ENCODE assay signal across 21 cellular contexts in the genomic region with DNA sequence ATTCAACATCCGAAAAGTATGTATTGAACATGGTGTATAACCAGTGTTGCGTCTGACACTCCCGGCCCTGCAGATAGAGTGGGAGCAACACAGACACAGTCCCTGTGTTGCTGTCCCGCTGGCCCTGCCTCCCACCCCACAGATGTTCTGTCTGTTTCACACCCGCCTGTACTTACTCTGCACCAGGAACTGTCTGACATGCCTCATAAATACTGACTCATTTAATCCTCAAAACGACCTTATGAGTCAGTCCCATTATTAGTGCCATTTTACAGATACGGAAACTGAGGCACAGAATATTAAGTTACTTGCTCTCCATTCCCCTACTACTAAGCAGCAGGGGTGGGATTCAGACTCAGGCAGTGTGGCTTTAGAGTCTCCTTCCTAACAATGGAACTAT.
DNase-seq lines count a peak whose midpoint lies in the region; ATAC-seq, FAIRE-seq and TF ChIP-seq lines count a peak whose summit lies in the region.
"Had no signal": no experiment of that assay in that cellular context is flagged by ENCODE, and none has a peak within 500 bp of the region (broad histone marks: within the 10 kb centered on the region; RNA-seq: fewer than 3 reads in every experiment).

No MANE protein-coding gene starts in this region.

- no peak overlapping the region for H3K9ac ChIP-seq in IMR-90 (ENCODE audit: low read depth, low read length)
- H3K9ac ChIP-seq in astrocyte (ENCODE audit: low read length) = no peak overlapping the region

- POLR2A ChIA-PET in IMR-90 (lab: Charles Lee; ENCODE audit: unreplicated experiment) = no interaction called here

- no peak overlapping the region for H4K5ac ChIP-seq in IMR-90 (ENCODE audit: low read depth, low read length)

- 77% methylated on average over 4 of the region's 7 CpGs; no CpG with 5 or more reads in 1 of the 2 experiments for WGBS in IMR-90 (ENCODE audit: extremely low coverage in 2 of 2, insufficient read length in 1 of 2), 2 experiments

- no peak overlapping the region for H3K56ac ChIP-seq in IMR-90 (ENCODE audit: extremely low read depth, insufficient read depth, low read length)

- peaks cover 49% of the 10 kb centered on the region for H3K4me1 Mint-ChIP-seq in astrocyte (ENCODE audit: low read depth, unreplicated experiment)
- H3K4me1 Mint-ChIP-seq: CD4-positive, CD25-positive, alpha-beta regulatory T cell; CD8-positive, alpha-beta memory T cell had no signal

- no TSS peak for BruUV-seq in IMR-90 (replicated peaks; lab: Mats Ljungman, UMichigan)

- H2BK15ac ChIP-seq in IMR-90 (ENCODE audit: low read depth, low read length) = no peak overlapping the region

- H3K4me3 ChIP-seq in IMR-90 (ENCODE audit: insufficient read depth, low read depth, low read length) (no peak overlapping the region), astrocyte (ENCODE audit: insufficient read depth, low read depth, low read length) (no peak overlapping the region), choroid plexus epithelial cell (ENCODE audit: low read depth, low read length) (no peak overlapping the region)

- H2AFZ ChIP-seq in IMR-90 (replicated peaks; ENCODE audit: low read length, poor library complexity) (no peak overlapping the region), astrocyte (ENCODE audit: low read depth, low read length) (no peak overlapping the region)

- no peak overlapping the region for H4K8ac ChIP-seq in IMR-90 (ENCODE audit: low read depth in 2 of 2, low read length in 2 of 2)

- no peak overlapping the region for H3K18ac ChIP-seq in IMR-90 (ENCODE audit: low read depth, low read length)

- in situ Hi-C loops in IMR-90 (cut with MboI; ENCODE audit: low sequenced_read_pairs) (no loop called here), GM13977 (cut with MboI; ENCODE audit: low pct_unique_long_range_greater_than_20kb, low sequenced_read_pairs, unreplicated experiment) (no loop called here)

- H4K20me1 ChIP-seq in IMR-90 (ENCODE audit: insufficient read depth, low read length) (no peaks in the 10 kb centered on the region), astrocyte (ENCODE audit: insufficient read depth, low read length) (no peaks in the 10 kb centered on the region)

- H2AK5ac ChIP-seq in IMR-90 (ENCODE audit: low read depth, low read length) = peak overlapping the region; percentile 57

- no peak for TF ChIP-seq POLR2A in IMR-90 (IDR thresholded peaks at IDR 0.05; ENCODE audit: low read depth, low read length)

- TF ChIP-seq RAD21 in IMR-90 (IDR thresholded peaks at IDR 0.05; ENCODE audit: low read length) = no peak

- H3K9me3 ChIP-seq in IMR-90 (ENCODE audit: control insufficient read depth, insufficient read depth, low read length) = no peaks in the 10 kb centered on the region
- no peaks in the 10 kb centered on the region for H3K9me3 ChIP-seq in astrocyte (ENCODE audit: insufficient read depth, low read depth, low read length)
- H3K9me3 ChIP-seq: BE2C had no signal

- H3K27ac ChIP-seq in IMR-90 (ENCODE audit: insufficient read depth, low read length) (no peak overlapping the region), astrocyte (ENCODE audit: low read depth, low read length) (no peak overlapping the region), foreskin keratinocyte (no peak overlapping the region)

- no peak overlapping the region for H3K23ac ChIP-seq in IMR-90 (ENCODE audit: low read depth, low read length)

- H4K91ac ChIP-seq in IMR-90 (ENCODE audit: insufficient read depth, low read depth, low read length) = no peak overlapping the region

- H3K14ac ChIP-seq in IMR-90 (replicated peaks; ENCODE audit: low read depth, low read length) = no peak overlapping the region

- peaks cover 15% of the 10 kb centered on the region for H3K9me1 ChIP-seq in IMR-90 (ENCODE audit: insufficient read depth, low read length)

- peak overlapping the region; percentile 73 for H3K27ac Mint-ChIP-seq in astrocyte (ENCODE audit: unreplicated experiment)
- H3K27ac Mint-ChIP-seq: CD4-positive, CD25-positive, alpha-beta regulatory T cell; CD8-positive, alpha-beta memory T cell had no signal

- CTCF ChIA-PET in IMR-90 (lab: Yijun Ruan, JAX) = interaction anchor here (0.6 kb wide), 1 partner anchor 32 kb away, joined by 3 read pairs; no protein-coding TSS in a partner anchor

- H2BK20ac ChIP-seq in IMR-90 (ENCODE audit: low read depth, low read length) = no peak overlapping the region; the same call in 1 of the 2 replicates

- intact Hi-C loops in IMR-90 (cut with micrococcal nuclease) = no loop called here

- no peak for FAIRE-seq in astrocyte (lab: Jason Lieb, UNC)
- FAIRE-seq: GM12892, HepG2 had no signal

- peaks cover 8% of the 10 kb centered on the region for H3K36me3 Mint-ChIP-seq in astrocyte (ENCODE audit: low read depth, unreplicated experiment)
- H3K36me3 Mint-ChIP-seq: CD4-positive, CD25-positive, alpha-beta regulatory T cell; CD8-positive, alpha-beta memory T cell had no signal

- H3K79me2 ChIP-seq in astrocyte (ENCODE audit: insufficient read depth, low read length) = no peaks in the 10 kb centered on the region

- no peak overlapping the region for H2BK5ac ChIP-seq in IMR-90 (ENCODE audit: low read depth, low read length, poor library complexity, severe bottlenecking)

- no peak for DNase-seq in IMR-90
- no peak for DNase-seq in astrocyte (ENCODE audit: low read depth)
- peak; percentile 15 for DNase-seq in choroid plexus epithelial cell (ENCODE audit: low read depth)
- peak in 1 of 2 donors; percentile 29 for DNase-seq in foreskin keratinocyte
- no peak for DNase-seq in AG08396 (ENCODE audit: low spot score)
- no peak for DNase-seq in activated T-cell treated with anti-CD3 and anti-CD28 coated beads for 4 hours
- no peak for DNase-seq in activated CD4-positive, CD25-positive, alpha-beta regulatory T cell treated with anti-CD3 and anti-CD28 coated beads, Interleukin-2, amount 50 U/mL, for 72 hours
- DNase-seq in GM13977 (ENCODE audit: low spot score) = no peak
- DNase-seq: BE2C; C1 segment of cervical spinal cord; CD4-positive, CD25-positive, alpha-beta regulatory T cell; CD8-positive, alpha-beta memory T cell; COR-L47; DMS 273 treated with DMSO at 0.1 percent for 48 hours; DMS53; DND-41; GDM1; GOT3; H7 had no signal

- no peaks in the 10 kb centered on the region for H3K27me3 ChIP-seq in IMR-90 (ENCODE audit: control insufficient read depth, insufficient read depth, low read length)
- H3K27me3 ChIP-seq in astrocyte (ENCODE audit: insufficient read depth, low read length) = no peaks in the 10 kb centered on the region
- H3K27me3 ChIP-seq in foreskin keratinocyte = no peaks in the 10 kb centered on the region

- no peaks in the 10 kb centered on the region for H3K27me3 Mint-ChIP-seq in astrocyte (ENCODE audit: low read depth, unreplicated experiment)

- no peak overlapping the region for H3K4ac ChIP-seq in IMR-90 (ENCODE audit: low read depth, low read length)

- no peak overlapping the region for H3K4me3 Mint-ChIP-seq in astrocyte (ENCODE audit: unreplicated experiment)
- H3K4me3 Mint-ChIP-seq: CD4-positive, CD25-positive, alpha-beta regulatory T cell; CD8-positive, alpha-beta memory T cell had no signal

- TF ChIP-seq CTCF in IMR-90 (conservative IDR thresholded peaks at IDR 0.05; ENCODE audit: low read depth, low read length) (no peak), astrocyte (IDR thresholded peaks at IDR 0.05; ENCODE audit: insufficient read depth, low read depth, low read length) (no peak), choroid plexus epithelial cell (conservative IDR thresholded peaks at IDR 0.05; ENCODE audit: low read depth, low read length) (no peak), foreskin keratinocyte (conservative IDR thresholded peaks at IDR 0.05) (no peak), GM13977 (IDR thresholded peaks at IDR 0.05; ENCODE audit: extremely low read depth, insufficient read depth, missing control alignments) (no peak)

- H3K4me2 ChIP-seq in IMR-90 (ENCODE audit: low read depth, low read length) (no peak overlapping the region), astrocyte (ENCODE audit: low read length) (no peak overlapping the region)

- H3K4me1 ChIP-seq in IMR-90 (ENCODE audit: control insufficient read depth, insufficient read depth, low read length) (peaks cover 17% of the 10 kb centered on the region), astrocyte (ENCODE audit: insufficient read depth, low read length) (peaks cover 34% of the 10 kb centered on the region), foreskin keratinocyte (peaks cover 28% of the 10 kb centered on the region)
- H3K4me1 ChIP-seq: BE2C had no signal

- H3K36me3 ChIP-seq in IMR-90 (ENCODE audit: control insufficient read depth, insufficient read depth, low read length) (no peaks in the 10 kb centered on the region), astrocyte (ENCODE audit: insufficient read depth, low read length) (no peaks in the 10 kb centered on the region)
- H3K36me3 ChIP-seq: BE2C had no signal

- no peak overlapping the region for H2BK120ac ChIP-seq in IMR-90 (ENCODE audit: low read depth, low read length)

- dilution Hi-C loops in IMR-90 (cut with HindIII; ENCODE audit: low sequenced_read_pairs, unreplicated experiment) = no loop called here

- H3K79me1 ChIP-seq in IMR-90 (ENCODE audit: low read depth in 1 of 2, low read length in 2 of 2) = no peaks in the 10 kb centered on the region

- H3K9me3 Mint-ChIP-seq in astrocyte (ENCODE audit: unreplicated experiment) = no peaks in the 10 kb centered on the region
- H3K9me3 Mint-ChIP-seq: CD4-positive, CD25-positive, alpha-beta regulatory T cell; CD8-positive, alpha-beta memory T cell had no signal

- ATAC-seq in IMR-90 (ENCODE audit: low read depth) (no peak), foreskin keratinocyte (peak; percentile 22)
- ATAC-seq: HepG2 had no signal

- H2AK9ac ChIP-seq in IMR-90 (replicated peaks; ENCODE audit: low read depth, low read length, poor library complexity) = no peak overlapping the region

TF ChIP-seq in IMR-90, 13 proteins besides CTCF, POLR2A, EP300 and RAD21 (continues in another document):
- TF ChIP-seq MAZ (IDR thresholded peaks at IDR 0.05; ENCODE audit: borderline replicate concordance, low read depth, low read length) = no peak
- no peak for TF ChIP-seq CEBPB (IDR thresholded peaks at IDR 0.05; ENCODE audit: low read depth, low read length)
- no peak for TF ChIP-seq SMC3 (IDR thresholded peaks at IDR 0.05; ENCODE audit: low read depth, low read length)
- no peak for TF ChIP-seq BHLHE40 (IDR thresholded peaks at IDR 0.05; ENCODE audit: low read depth, low read length)
- TF ChIP-seq RFX5 (IDR thresholded peaks at IDR 0.05; ENCODE audit: low read depth, low read length) = no peak
- no peak for TF ChIP-seq NFE2L2 (IDR thresholded peaks at IDR 0.05; ENCODE audit: low read depth, low read length)
- TF ChIP-seq FOS (IDR thresholded peaks at IDR 0.05; ENCODE audit: low read depth, low read length) = no peak
- TF ChIP-seq MAFK (IDR thresholded peaks at IDR 0.05; ENCODE audit: low read depth, low read length) = no peak
- no peak for TF ChIP-seq CHD1 (IDR thresholded peaks at IDR 0.05; ENCODE audit: low read depth, low read length)
